In the genomic region with DNA sequence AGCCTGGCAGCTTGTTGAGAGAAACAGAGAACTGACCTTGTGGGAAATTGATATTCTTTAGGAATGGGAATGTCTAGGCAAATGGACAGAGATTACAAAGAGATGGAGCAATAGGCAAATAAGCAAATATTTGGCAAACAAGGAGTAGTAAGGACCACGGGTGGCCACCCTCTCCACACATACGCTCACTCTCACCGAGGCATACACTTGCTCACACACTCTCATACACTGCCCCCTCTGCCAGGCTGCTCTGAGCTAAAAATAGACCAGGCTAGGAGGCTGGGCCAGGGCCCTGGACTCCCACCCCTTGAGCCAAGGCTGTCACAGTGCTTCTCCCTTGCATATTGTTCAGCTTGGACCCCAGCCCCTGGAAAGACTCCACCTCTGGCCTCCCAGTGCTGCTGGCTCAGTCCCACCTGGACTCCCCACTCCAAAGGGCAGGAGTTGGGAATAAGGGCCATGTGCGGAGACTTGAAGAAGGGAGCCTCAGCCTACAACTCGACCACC, we compare ENCODE assay signal across 13 cellular contexts. TPM values are rescaled to one million over a fixed set of nuclear protein-coding genes. Genes with fewer than 3 reads are reported as not detected.
DNase-seq lines count a peak whose midpoint lies in the region; ATAC-seq and TF ChIP-seq lines count a peak whose summit lies in the region.
"Had no signal": no experiment of that assay in that cellular context is flagged by ENCODE, and none has a peak within 500 bp of the region (broad histone marks: within the 10 kb centered on the region; RNA-seq: fewer than 3 reads in every experiment).

No MANE protein-coding gene starts in this region.

- POLR2A ChIA-PET in CD4-positive, alpha-beta T cell (lab: Charles Lee), result no interaction called here

- H3K4me1 ChIP-seq in ectodermal cell (ENCODE audit: control insufficient read depth, insufficient read depth, low read length) (peaks cover 41% of the 10 kb centered on the region), smooth muscle cell (ENCODE audit: low read depth) (peaks cover 5% of the 10 kb centered on the region), Peyer's patch (peaks cover 0 to 11% (median 0%) of the 10 kb centered on the region in 4 donors)

- intact Hi-C loops in CD4-positive, alpha-beta T cell (cut with DNase I, micrococcal nuclease), result no loop called here

- H4K20me1 ChIP-seq in smooth muscle cell (ENCODE audit: low read depth), result no peaks in the 10 kb centered on the region

- H3F3A ChIP-seq in smooth muscle cell (ENCODE audit: low read depth), result no peaks in the 10 kb centered on the region

- H3K79me2 ChIP-seq in smooth muscle cell (ENCODE audit: low read depth), result no peaks in the 10 kb centered on the region

- H3K4me2 ChIP-seq in smooth muscle cell, result no peak overlapping the region

- CTCF ChIA-PET in CD4-positive, alpha-beta T cell (lab: Charles Lee), result no interaction called here

- TF ChIP-seq POLR2A in Peyer's patch (IDR thresholded peaks at IDR 0.05), result no peak

- DNase-seq in NCI-H2227 treated with DMSO at 0.1 percent for 48 hours (lab: John Stamatoyannopoulos, UW) (peak; percentile 28), left lobe of liver (ENCODE audit: low spot score) (peak; percentile 92), smooth muscle cell (lab: John Stamatoyannopoulos, UW; ENCODE audit: unreplicated experiment) (no peak), Peyer's patch (no peak)
- no peak for DNase-seq in activated T-cell treated with anti-CD3 and anti-CD28 coated beads, Interleukin-2, amount 50 U/mL, for 48 hours
- DNase-seq in CD4-positive, alpha-beta T cell, result no peak
- DNase-seq: activated CD4-positive, alpha-beta T cell treated with anti-CD3 and anti-CD28 coated beads for 4 hours; adrenal gland; IMR-90; natural killer cell; SIG-M5 had no signal

- no peaks in the 10 kb centered on the region for H3K36me3 Mint-ChIP-seq in CD4-positive, alpha-beta T cell (ENCODE audit: low read depth)
- H3K36me3 Mint-ChIP-seq: natural killer cell had no signal

- H3K4me3 Mint-ChIP-seq in CD4-positive, alpha-beta T cell, result no peak overlapping the region

- no peak overlapping the region for H2AFZ ChIP-seq in smooth muscle cell (ENCODE audit: low read depth)

- H3K27ac ChIP-seq in ectodermal cell (ENCODE audit: insufficient read depth, low read depth, low read length, poor library complexity, severe bottlenecking), result no peak overlapping the region
- H3K27ac ChIP-seq in smooth muscle cell (ENCODE audit: low read depth), result no peak overlapping the region
- no peak overlapping the region for H3K27ac ChIP-seq in Peyer's patch
- no peak overlapping the region for H3K27ac ChIP-seq in CD4-positive, alpha-beta T cell (ENCODE audit: low read depth, low read length)
- H3K27ac ChIP-seq: adrenal gland had no signal

- H3K27ac Mint-ChIP-seq in CD4-positive, alpha-beta T cell, result no peak overlapping the region
- H3K27ac Mint-ChIP-seq: natural killer cell had no signal

- H3K9me3 ChIP-seq in ectodermal cell (ENCODE audit: control insufficient read depth, low read length), result no peaks in the 10 kb centered on the region
- H3K9me3 ChIP-seq in smooth muscle cell (replicated peaks; ENCODE audit: low read depth), result no peaks in the 10 kb centered on the region
- no peaks in the 10 kb centered on the region for H3K9me3 ChIP-seq in Peyer's patch
- no peaks in the 10 kb centered on the region for H3K9me3 ChIP-seq in CD4-positive, alpha-beta T cell (ENCODE audit: control insufficient read depth, low read length)
- H3K9me3 ChIP-seq: adrenal gland had no signal

- H3K9ac ChIP-seq in smooth muscle cell (ENCODE audit: low read depth), result no peak overlapping the region

- H3K4me1 Mint-ChIP-seq in CD4-positive, alpha-beta T cell (ENCODE audit: low read depth), result peaks cover 10% of the 10 kb centered on the region

- no peaks in the 10 kb centered on the region for H3K9me3 Mint-ChIP-seq in CD4-positive, alpha-beta T cell
- H3K9me3 Mint-ChIP-seq: natural killer cell had no signal

- peaks cover 81% of the 10 kb centered on the region for H3K27me3 Mint-ChIP-seq in CD4-positive, alpha-beta T cell

- ATAC-seq in left lobe of liver, result peak; percentile 90
- ATAC-seq in HG03095 (IDR thresholded peaks at IDR 0.05; ENCODE audit: unreplicated experiment), result no peak
- ATAC-seq in CD4-positive, alpha-beta T cell (ENCODE audit: poor library complexity), result no peak
- ATAC-seq: natural killer cell had no signal

- H3K27me3 ChIP-seq in ectodermal cell (ENCODE audit: control insufficient read depth, insufficient read depth, low read length, poor library complexity, severe bottlenecking), result peaks cover 24% of the 10 kb centered on the region
- peaks cover 71% of the 10 kb centered on the region for H3K27me3 ChIP-seq in smooth muscle cell (ENCODE audit: low read depth)
- no peaks in the 10 kb centered on the region for H3K27me3 ChIP-seq in Peyer's patch
- peaks cover 62% of the 10 kb centered on the region for H3K27me3 ChIP-seq in CD4-positive, alpha-beta T cell (ENCODE audit: control insufficient read depth, insufficient read depth, low read length)
- H3K27me3 ChIP-seq: adrenal gland had no signal

- H3K36me3 ChIP-seq in ectodermal cell (ENCODE audit: control insufficient read depth, insufficient read depth, low read length) (no peaks in the 10 kb centered on the region), smooth muscle cell (ENCODE audit: low read depth) (no peaks in the 10 kb centered on the region), Peyer's patch (no peaks in the 10 kb centered on the region)
- H3K36me3 ChIP-seq: adrenal gland had no signal

- peak overlapping the region; percentile 64 for H3K4me3 ChIP-seq in ectodermal cell (ENCODE audit: insufficient read depth, low read depth, low read length)
- peak overlapping the region; percentile 46 for H3K4me3 ChIP-seq in smooth muscle cell
- H3K4me3 ChIP-seq in Peyer's patch, result peak overlapping the region in 1 of 4 donors; percentile 58

- TF ChIP-seq CTCF in smooth muscle cell (IDR thresholded peaks at IDR 0.05; ENCODE audit: borderline replicate concordance, insufficient read depth, poor library complexity, severe bottlenecking) (no peak), Peyer's patch (IDR thresholded peaks at IDR 0.05) (no peak)
- TF ChIP-seq CTCF in CD4-positive, alpha-beta T cell (IDR thresholded peaks at IDR 0.05), result no peak

- 49 to 50% methylated on average over 5 of the region's 5 CpGs for WGBS in ectodermal cell, 2 experiments
- 55% methylated on average over 5 of the region's 5 CpGs for WGBS in smooth muscle cell (ENCODE audit: low lambda C conversion rate)

RNA-seq across cellular contexts. Expression of gene PPP1R1A, which starts 1.1 kb away (rescaled TPM):
- 18.0 TPM for polyA plus RNA-seq in ectodermal cell (2013, experiment 1 of 4)
- polyA plus RNA-seq in ectodermal cell (2013, experiment 2 of 4), result 17.8 TPM
- polyA plus RNA-seq in ectodermal cell (2013, experiment 3 of 4), result 21.5 TPM
- polyA plus RNA-seq in ectodermal cell (2013, experiment 4 of 4), result 27.5 TPM
- total RNA-seq in left lobe of liver (60.9 TPM), smooth muscle cell (not detected in 2 replicates), Peyer's patch (1 to 10 TPM; 1.1 to 4.1 (median 1.8) TPM)
- polyA plus RNA-seq in smooth muscle cell, result 0.31 TPM in 1 of 2 replicates, not detected in the other
- total RNA-seq in CD4-positive, alpha-beta T cell, result not detected
- total RNA-seq: IMR-90, natural killer cell had no signal
- polyA plus RNA-seq: IMR-90 had no signal

RNA-seq across cellular contexts. Expression of gene PDE1B, which starts 38.0 kb away (rescaled TPM):
- 22.0 TPM for polyA plus RNA-seq in ectodermal cell (2013, experiment 1 of 4)
- polyA plus RNA-seq in ectodermal cell (2013, experiment 2 of 4), result 17.0 TPM
- 13.8 TPM for polyA plus RNA-seq in ectodermal cell (2013, experiment 3 of 4)
- polyA plus RNA-seq in ectodermal cell (2013, experiment 4 of 4), result 15.4 TPM
- total RNA-seq in left lobe of liver (1.4 TPM), smooth muscle cell (0.04 TPM in 1 of 2 replicates, not detected in the other), Peyer's patch (1 to 10 TPM in 3 of 4 donors, under 1 TPM in 1; 0.88 to 9.1 (median 2.9) TPM)
- polyA plus RNA-seq in smooth muscle cell, result not detected in 2 replicates
- total RNA-seq in CD4-positive, alpha-beta T cell, result 10 to 100 TPM in 1 of 2 experiments, 1 to 10 TPM in 1; 9.7 to 11.1 TPM
- total RNA-seq: IMR-90 had no signal
- polyA plus RNA-seq: IMR-90 had no signal

RNA-seq across cellular contexts. Expression of gene LACRT, which starts 47.3 kb away (rescaled TPM):
- not detected for polyA plus RNA-seq in ectodermal cell (2013, experiment 1 of 4)
- not detected for polyA plus RNA-seq in ectodermal cell (2013, experiment 2 of 4)
- not detected for polyA plus RNA-seq in ectodermal cell (2013, experiment 3 of 4)
- polyA plus RNA-seq in ectodermal cell (2013, experiment 4 of 4), result not detected
- not detected for total RNA-seq in left lobe of liver
- total RNA-seq in smooth muscle cell, result not detected in 2 replicates
- not detected in 2 replicates for polyA plus RNA-seq in smooth muscle cell
- total RNA-seq in Peyer's patch, result not detected
- total RNA-seq in CD4-positive, alpha-beta T cell, result not detected
- total RNA-seq: adrenal gland, IMR-90, natural killer cell had no signal
- polyA plus RNA-seq: adrenal gland, IMR-90 had no signal

Comparison
In these comparisons a context has a peak if more than half of its experiments do, and no peak if none do; other contexts are left out.
1. DNase-seq: peak in NCI-H2227 treated with DMSO at 0.1 percent for 48 hours (single experiment) and left lobe of liver (single experiment); none in smooth muscle cell (single experiment), activated T-cell treated with anti-CD3 and anti-CD28 coated beads, Interleukin-2, amount 50 U/mL, for 48 hours (0 of 2), Peyer's patch (0 of 3) and CD4-positive, alpha-beta T cell (0 of 10).
2. RNA of gene PPP1R1A, which starts 1.1 kb away (total RNA-seq): 60.9 TPM in left lobe of liver (single experiment); 1.1 to 4.1 TPM in Peyer's patch, not detected in smooth muscle cell and not detected in CD4-positive, alpha-beta T cell; every median in the first group is over 10 times any median in the second.